ENCODE assay signal across 15 cellular contexts in the genomic region with DNA sequence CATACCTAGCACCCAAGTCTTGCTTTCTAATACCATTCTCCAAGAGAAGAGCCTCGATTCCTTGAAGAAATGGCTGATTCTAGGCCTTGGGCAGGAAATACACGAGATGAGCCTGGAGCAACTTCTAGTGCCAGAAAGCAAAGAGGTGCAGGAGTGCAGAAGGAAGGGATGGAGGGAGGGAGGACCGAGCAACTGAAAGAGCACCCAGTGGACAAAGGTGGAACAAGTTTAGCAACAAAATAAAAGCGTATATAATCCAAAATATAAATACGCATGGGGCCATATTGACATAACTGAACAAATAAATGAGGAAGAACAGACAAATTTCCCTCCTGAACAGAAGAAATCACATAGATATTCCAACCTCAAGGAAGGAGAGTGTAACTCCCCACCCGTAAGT. TPM values are rescaled to one million over a fixed set of nuclear protein-coding genes. Genes with fewer than 3 reads are reported as not detected.
DNase-seq lines count a peak whose midpoint lies in the region; ATAC-seq, FAIRE-seq and TF ChIP-seq lines count a peak whose summit lies in the region.
"Had no signal": no experiment of that assay in that cellular context is flagged by ENCODE, and none has a peak within 500 bp of the region (broad histone marks: within the 10 kb centered on the region; RNA-seq: fewer than 3 reads in every experiment).

No MANE protein-coding gene starts in this region.

- H3K4me3 ChIP-seq in A549 (no peak overlapping the region), HCT116 (replicated peaks in 1 of 2; ENCODE audit: low read depth in 1 of 2, low read length in 2 of 2) (no peak overlapping the region)
- H3K4me3 ChIP-seq: Peyer's patch had no signal

- H3K27me3 ChIP-seq in HCT116 (ENCODE audit: insufficient read depth, low read length) = no peaks in the 10 kb centered on the region
- H3K27me3 ChIP-seq: Peyer's patch had no signal

- BruUV-seq in HCT116 (replicated peaks; lab: Mats Ljungman, UMichigan) = no TSS peak

- H3K4me2 ChIP-seq in A549 (no peak overlapping the region), HCT116 (ENCODE audit: low read length) (no peak overlapping the region)

- H3K36me3 ChIP-seq in HCT116 (ENCODE audit: control insufficient read depth in 1 of 2, insufficient read depth in 2 of 2, low read length in 2 of 2) = no peaks in the 10 kb centered on the region
- H3K36me3 ChIP-seq: Peyer's patch had no signal

- POLR2A ChIA-PET in A549 (lab: Yijun Ruan, JAX) = no interaction called here
- POLR2A ChIA-PET in HCT116 (lab: Charles Lee) = no interaction called here
- POLR2A ChIA-PET in WTC11 (lab: Charles Lee) = no interaction called here

- H3K27me3 Mint-ChIP-seq in WTC11 (ENCODE audit: low read depth) = no peaks in the 10 kb centered on the region
- no peaks in the 10 kb centered on the region for H3K27me3 Mint-ChIP-seq in activated CD4-positive, alpha-beta T cell treated with anti-CD3 and anti-CD28 coated beads, Interleukin-2, amount 10 ng/mL, durations not matched to agents 24 days and 14 days
- H3K27me3 Mint-ChIP-seq: CD8-positive, alpha-beta memory T cell; IgD-negative memory B cell had no signal

- H3K9me3 ChIP-seq in A549 (no peaks in the 10 kb centered on the region), HCT116 (ENCODE audit: control insufficient read depth in 1 of 2, insufficient read depth in 1 of 2, low read depth in 1 of 2, low read length in 2 of 2) (no peaks in the 10 kb centered on the region)
- H3K9me3 ChIP-seq: Peyer's patch had no signal

- no peaks in the 10 kb centered on the region for H3K9me3 Mint-ChIP-seq in WTC11
- H3K9me3 Mint-ChIP-seq in activated CD4-positive, alpha-beta T cell treated with anti-CD3 and anti-CD28 coated beads, Interleukin-2, amount 10 ng/mL, durations not matched to agents 24 days and 14 days = no peaks in the 10 kb centered on the region
- H3K9me3 Mint-ChIP-seq: CD8-positive, alpha-beta memory T cell; IgD-negative memory B cell had no signal

- no peaks in the 10 kb centered on the region for H3K9me2 ChIP-seq in HCT116 (ENCODE audit: insufficient read depth)

- H3K27ac Mint-ChIP-seq in WTC11 = peak overlapping the region; percentile 36
- H3K27ac Mint-ChIP-seq in activated CD4-positive, alpha-beta T cell treated with anti-CD3 and anti-CD28 coated beads, Interleukin-2, amount 10 ng/mL, durations not matched to agents 24 days and 14 days = no peak overlapping the region

- TF ChIP-seq POLR2A in A549 (IDR thresholded peaks at IDR 0.05; ENCODE audit: low read length) = no peak
- TF ChIP-seq POLR2A in HCT116 (IDR thresholded peaks at IDR 0.05; ENCODE audit: borderline replicate concordance, extremely low read depth, insufficient read depth, insufficient read length) = no peak

- ATAC-seq in A549 = peak; percentile 45 to 60; a peak in 4 of 6 replicates
- 0 out of 2 replicates have a peak, but pooled peaks have one; percentile 42 for ATAC-seq in HCT116
- no peak for ATAC-seq in WTC11
- peak; percentile 17 for ATAC-seq in left colon

- DNase-seq in A549 (ENCODE audit: low read depth in 1 of 2, low spot score in 1 of 2) (no peak), HCT116 (ENCODE audit: low read depth, low spot score) (no peak), WTC11 (ENCODE audit: low spot score) (no peak), left colon (no peak), COR-L47 (lab: John Stamatoyannopoulos, UW) (no peak), NCI-H345 (lab: John Stamatoyannopoulos, UW) (no peak)
- no peak for DNase-seq in activated CD4-positive, alpha-beta T cell treated with anti-CD3 and anti-CD28 coated beads, Interleukin-2, amount 10 ng/mL, durations not matched to agents 24 days and 14 days
- DNase-seq: CD8-positive, alpha-beta memory T cell; NCI-H1048; NCI-H446 treated with DMSO at 0.1 percent for 48 hours; NCI-H774; Peyer's patch; SHP77 had no signal

- no peak for TF ChIP-seq EP300 in A549 (IDR thresholded peaks at IDR 0.05)

- intact Hi-C loops in HCT116 (cut with micrococcal nuclease) = no loop called here
- intact Hi-C loops in left colon (cut with DNase I, micrococcal nuclease) = no loop called here
- intact Hi-C loops in activated CD4-positive, alpha-beta T cell treated with anti-CD3 and anti-CD28 coated beads, Interleukin-2, amount 10 ng/mL, durations not matched to agents 24 days and 14 days (cut with micrococcal nuclease) = no loop called here

- RAD21 ChIA-PET in HCT116 (lab: Charles Lee; ENCODE audit: low non-redundant PET in 1 of 2, low total read pairs in 2 of 2, uncharacterized antibody in 2 of 2, unreplicated experiment in 2 of 2) = no interaction called here

- H2AFZ ChIP-seq in HCT116 (ENCODE audit: low read depth, low read length, poor library complexity, severe bottlenecking) = no peak overlapping the region

- no peak for TF ChIP-seq RAD21 in A549 (conservative IDR thresholded peaks at IDR 0.05 in 1 of 2, IDR thresholded peaks at IDR 0.05 in 1 of 2)
- TF ChIP-seq RAD21 in HCT116 (IDR thresholded peaks at IDR 0.05; ENCODE audit: low read depth) = no peak

- H3K4me1 ChIP-seq in A549 (no peaks in the 10 kb centered on the region; the same call in 2 of the 3 replicates), HCT116 (ENCODE audit: control insufficient read depth in 1 of 2, insufficient read depth in 2 of 2, low read length in 2 of 2) (no peaks in the 10 kb centered on the region)

- TF ChIP-seq CTCF in A549 (IDR thresholded peaks at IDR 0.05) (no peak), HCT116 (IDR thresholded peaks at IDR 0.05 in 2 of 3, conservative IDR thresholded peaks at IDR 0.05 in 1 of 3; ENCODE audit: borderline replicate concordance in 1 of 3, insufficient read depth in 1 of 3, low read depth in 2 of 3, low read length in 2 of 3) (0 out of 6 replicates have a peak, but pooled peaks of 1 of the 3 experiments have one; percentile 19), WTC11 (IDR thresholded peaks at IDR 0.05) (no peak)

- WGBS in A549 (ENCODE audit: missing lambda C conversion rate) = 73% methylated on average over 6 of the region's 6 CpGs

- no peak overlapping the region for H3K4me3 Mint-ChIP-seq in WTC11
- H3K4me3 Mint-ChIP-seq in activated CD4-positive, alpha-beta T cell treated with anti-CD3 and anti-CD28 coated beads, Interleukin-2, amount 10 ng/mL, durations not matched to agents 24 days and 14 days = no peak overlapping the region
- H3K4me3 Mint-ChIP-seq: CD8-positive, alpha-beta memory T cell had no signal

- no peak for FAIRE-seq in A549 (lab: Jason Lieb, UNC)
- FAIRE-seq: H1 had no signal

- peaks cover 3% of the 10 kb centered on the region; the same call in 1 of the 2 replicates for H4K20me1 ChIP-seq in HCT116 (ENCODE audit: insufficient read depth)

- no peak overlapping the region for H3K9ac ChIP-seq in HCT116 (ENCODE audit: low read length)

- peaks cover 95% of the 10 kb centered on the region for H3K79me2 ChIP-seq in HCT116 (ENCODE audit: insufficient read depth, low read length)

- H3K36me3 Mint-ChIP-seq in WTC11 = peaks cover 3% of the 10 kb centered on the region
- peaks cover 48% of the 10 kb centered on the region for H3K36me3 Mint-ChIP-seq in activated CD4-positive, alpha-beta T cell treated with anti-CD3 and anti-CD28 coated beads, Interleukin-2, amount 10 ng/mL, durations not matched to agents 24 days and 14 days (ENCODE audit: low read depth)

- H3K27ac ChIP-seq in A549 (no peak overlapping the region), HCT116 (ENCODE audit: low read depth, low read length) (no peak overlapping the region)
- H3K27ac ChIP-seq: Peyer's patch had no signal

- CTCF ChIA-PET in A549 (lab: Yijun Ruan, JAX) (interaction anchor here (1.2 kb wide), 1 partner anchor 18 kb away, joined by 3 read pairs; no protein-coding TSS in a partner anchor), HCT116 (lab: Charles Lee) (no interaction called here), WTC11 (lab: Charles Lee) (no interaction called here)

- H3K4me1 Mint-ChIP-seq in WTC11 = peaks cover 37% of the 10 kb centered on the region
- peaks cover 58% of the 10 kb centered on the region for H3K4me1 Mint-ChIP-seq in activated CD4-positive, alpha-beta T cell treated with anti-CD3 and anti-CD28 coated beads, Interleukin-2, amount 10 ng/mL, durations not matched to agents 24 days and 14 days

TF ChIP-seq in HCT116, 20 proteins besides CTCF, POLR2A, EP300 and RAD21 (continues in another document):
- no peak for TF ChIP-seq YY1 (IDR thresholded peaks at IDR 0.05; ENCODE audit: extremely low read depth, insufficient replicate concordance, low read depth, low read length)
- TF ChIP-seq CEBPB (IDR thresholded peaks at IDR 0.05; ENCODE audit: low read depth) = no peak

RNA-seq across cellular contexts. Expression of a gene that starts 34.4 kb away (rescaled TPM):
- polyA plus RNA-seq in A549 (2011; rRNA removed) (27.9 and 28.1 TPM in 2 replicates), A549 (2017; fragmentation: RNase III; extraction: RNeasy Plus Mini Kit Qiagen cat#74134 plus additional on column Dnase treatment) (16.0 to 17.7 TPM (median 17.4 TPM) in 3 replicates)
- 11.2 and 13.5 TPM in 2 replicates for polyA plus RNA-seq in A549 (2012; cell fraction: cytosol; rRNA removed)
- 4.6 and 8.0 TPM in 2 replicates for polyA plus RNA-seq in A549 (2012; cell fraction: nucleus; rRNA removed)
- polyA minus RNA-seq in A549 (2011; rRNA and poly(A)+ RNA removed) = 22.0 and 23.6 TPM in 2 replicates
- total RNA-seq in HCT116 (2021; ENCODE audit: unreplicated experiment) (25.4 TPM), WTC11 (2021) (56.3 to 59.1 TPM (median 57.4 TPM) in 3 replicates), left colon (10 to 100 TPM; 10.6 to 11.7 TPM)
- 10.0 and 13.2 TPM in 2 replicates for polyA plus RNA-seq in HCT116 (2012)
- 61.7 and 62.6 TPM in 2 replicates for total RNA-seq in activated CD4-positive, alpha-beta T cell treated with anti-CD3 and anti-CD28 coated beads, Interleukin-2, amount 10 ng/mL, durations not matched to agents 24 days and 14 days

RNA-seq across cellular contexts. Expression of a gene that starts 59.8 kb away (rescaled TPM):
- 128 and 184 TPM in 2 replicates for polyA plus RNA-seq in A549 (2011; rRNA removed)
- 111 and 113 TPM in 2 replicates for polyA plus RNA-seq in A549 (2012; cell fraction: cytosol; rRNA removed)
- polyA plus RNA-seq in A549 (2012; cell fraction: nucleus; rRNA removed) = 79.1 and 85.8 TPM in 2 replicates
- 90.2 to 97.9 TPM (median 93.9 TPM) in 3 replicates for polyA plus RNA-seq in A549 (2017; fragmentation: RNase III; extraction: RNeasy Plus Mini Kit Qiagen cat#74134 plus additional on column Dnase treatment)
- polyA minus RNA-seq in A549 (2011; rRNA and poly(A)+ RNA removed) = 43.3 and 43.9 TPM in 2 replicates
- total RNA-seq in HCT116 (2021; ENCODE audit: unreplicated experiment) = 45.6 TPM
- 41.6 and 53.8 TPM in 2 replicates for polyA plus RNA-seq in HCT116 (2012)
- 38.2 to 43.8 TPM (median 39.3 TPM) in 3 replicates for total RNA-seq in WTC11 (2021)
- total RNA-seq in left colon = 100 to 1,000 TPM; 134 to 142 TPM
- 36.5 and 39.3 TPM in 2 replicates for total RNA-seq in activated CD4-positive, alpha-beta T cell treated with anti-CD3 and anti-CD28 coated beads, Interleukin-2, amount 10 ng/mL, durations not matched to agents 24 days and 14 days
